ENCODE assay signal across 1 cellular context in the genomic region with DNA sequence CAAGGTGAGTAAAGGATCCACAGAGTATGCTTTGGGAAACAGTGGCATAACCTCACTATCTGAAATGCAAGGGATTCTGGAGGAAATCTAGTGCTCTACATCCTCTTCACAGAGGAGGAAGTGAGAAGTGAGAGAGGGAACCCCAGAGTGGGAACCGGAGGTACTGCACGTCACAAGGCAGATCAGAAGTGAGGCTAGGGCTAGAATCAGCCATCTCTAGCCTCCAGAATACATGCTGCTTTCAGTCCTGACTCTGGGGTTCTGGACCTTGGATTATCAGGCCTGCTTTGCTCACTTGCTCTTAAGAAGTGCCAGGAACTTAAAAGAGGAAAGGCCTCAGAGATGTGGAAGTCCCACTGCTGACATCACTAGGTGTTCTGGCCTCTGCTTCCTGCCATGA.
TF ChIP-seq lines count a peak whose summit lies in the region.

No MANE protein-coding gene starts in this region.

TF ChIP-seq in HCT116, 20 proteins besides CTCF, POLR2A, EP300 and RAD21 (continued from another document):
- TF ChIP-seq REST (IDR thresholded peaks at IDR 0.05; ENCODE audit: low read depth): no peak
- TF ChIP-seq, protein P1, sequence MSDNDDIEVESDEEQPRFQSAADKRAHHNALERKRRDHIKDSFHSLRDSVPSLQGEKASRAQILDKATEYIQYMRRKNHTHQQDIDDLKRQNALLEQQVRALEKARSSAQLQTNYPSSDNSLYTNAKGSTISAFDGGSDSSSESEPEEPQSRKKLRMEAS (IDR thresholded peaks at IDR 0.05): no peak
